ENCODE assay signal across 15 cellular contexts in genomic region chr5:81450940-81451339, GRCh38. TPM values are rescaled to one million over a fixed set of nuclear protein-coding genes. Genes with fewer than 3 reads are reported as not detected.
A peak's percentile ranks its signal among the peaks of the same experiment; 100 is the strongest.
DNase-seq lines count a peak whose midpoint lies in the region; ATAC-seq, FAIRE-seq and TF ChIP-seq lines count a peak whose summit lies in the region.
"Had no signal": no experiment of that assay in that cellular context is flagged by ENCODE, and none has a peak within 500 bp of the region (broad histone marks: within the 10 kb centered on the region; RNA-seq: fewer than 3 reads in every experiment).

No MANE protein-coding gene starts in this region.

- POLR2A ChIA-PET in HEK293 (lab: Yijun Ruan, JAX) = no interaction called here
- POLR2A ChIA-PET in RWPE1 (lab: Yijun Ruan, JAX; ENCODE audit: low non-redundant PET) = no interaction called here

- no peak overlapping the region for H3K9ac ChIP-seq in kidney (ENCODE audit: low read length in 2 of 2)

- H3K4me1 ChIP-seq in HEK293 (ENCODE audit: control insufficient read depth, insufficient read depth, low read length) (no peaks in the 10 kb centered on the region), kidney (ENCODE audit: control insufficient read depth in 1 of 2, insufficient read depth in 1 of 2, low read depth in 1 of 2, low read length in 2 of 2) (no peaks in the 10 kb centered on the region)
- H3K4me1 ChIP-seq: tibial artery had no signal

- no peak overlapping the region for H3K4me3 ChIP-seq in HEK293 (ENCODE audit: low read depth, low read length)
- no peak overlapping the region for H3K4me3 ChIP-seq in fibroblast of the aortic adventitia (ENCODE audit: low read depth, low read length)
- no peak overlapping the region for H3K4me3 ChIP-seq in kidney (ENCODE audit: low read length in 2 of 2)
- H3K4me3 ChIP-seq: GM12878, tibial artery had no signal

- no peaks in the 10 kb centered on the region for H3K9me3 ChIP-seq in HEK293 (ENCODE audit: control insufficient read depth, insufficient read depth, low read depth, low read length)
- no peaks in the 10 kb centered on the region for H3K9me3 ChIP-seq in kidney (ENCODE audit: control insufficient read depth in 1 of 2, low read length in 2 of 2)
- H3K9me3 ChIP-seq: tibial artery had no signal

- peak; percentile 39 for DNase-seq in A172 (ENCODE audit: low spot score)
- DNase-seq in RWPE1 (ENCODE audit: low spot score) = peak; percentile 42
- DNase-seq in fibroblast of the aortic adventitia (ENCODE audit: low read depth) = peak; percentile 49
- no peak for DNase-seq in DMS 273 treated with DMSO at 0.1 percent for 48 hours (lab: John Stamatoyannopoulos, UW)
- DNase-seq in RCC 7860 (ENCODE audit: low spot score) = no peak
- no peak for DNase-seq in kidney
- DNase-seq: activated CD4-positive, CD25-positive, alpha-beta regulatory T cell treated with anti-CD3 and anti-CD28 coated beads, Interleukin-2, amount 50 U/mL, for 72 hours; cortex of kidney; islet precursor cell; NCI-H2107; T-helper 1 cell; tibial artery had no signal

- intact Hi-C loops in kidney (cut with DNase I) = no loop called here

- FAIRE-seq in RCC 7860 (lab: Jason Lieb, UNC) (no peak), kidney (lab: Jason Lieb, UNC) (no peak)
- FAIRE-seq: GM12878 had no signal

- CTCF ChIA-PET in HEK293 (lab: Yijun Ruan, JAX) = no interaction called here
- CTCF ChIA-PET in RWPE1 (lab: Yijun Ruan, JAX) = interaction anchor here (0.6 to 0.7 kb wide), 3 partner anchors 120 to 774 kb away, joined by 3 to 4 read pairs (median 3); no protein-coding TSS in a partner anchor

- H3K36me3 ChIP-seq in HEK293 (ENCODE audit: control insufficient read depth in 2 of 2, insufficient read depth in 1 of 2, low read length in 2 of 2) = peaks cover 0 to 4% of the 10 kb centered on the region in 2 experiments; a peak in 1 of 3 replicates
- no peaks in the 10 kb centered on the region for H3K36me3 ChIP-seq in kidney (ENCODE audit: control insufficient read depth in 1 of 2, insufficient read depth in 2 of 2, low read length in 2 of 2)

- no peak overlapping the region for H3K27ac ChIP-seq in HEK293 (ENCODE audit: extremely low read depth, low read depth, low read length)
- H3K27ac ChIP-seq in RWPE1 = no peak overlapping the region
- no peak overlapping the region for H3K27ac ChIP-seq in kidney (ENCODE audit: low read depth in 2 of 2, low read length in 2 of 2)
- H3K27ac ChIP-seq: tibial artery had no signal

- ATAC-seq in GM21529 (IDR thresholded peaks at IDR 0.05; ENCODE audit: unreplicated experiment) = no peak
- ATAC-seq: GM12878 had no signal

- TF ChIP-seq CTCF in HEK293 (tag by site-specific recombination; IDR thresholded peaks at IDR 0.05) = no peak
- no peak for TF ChIP-seq CTCF in RWPE1 (conservative IDR thresholded peaks at IDR 0.05; ENCODE audit: low read depth)
- no peak for TF ChIP-seq CTCF in fibroblast of the aortic adventitia (IDR thresholded peaks at IDR 0.05; ENCODE audit: insufficient read depth, low read length)
- TF ChIP-seq CTCF in kidney (IDR thresholded peaks at IDR 0.05; ENCODE audit: borderline replicate concordance, extremely low read depth, insufficient read depth) = no peak

TF ChIP-seq in HEK293, 187 proteins besides CTCF, POLR2A, EP300 and RAD21:
- TF ChIP-seq ZNF112 (tag by site-specific recombination; IDR thresholded peaks at IDR 0.05) (peak; percentile 66; the same call in 1 of the 2 replicates), ZNF398 (tag by site-specific recombination; IDR thresholded peaks at IDR 0.05) (no peak), ZNF600 (tag by site-specific recombination; IDR thresholded peaks at IDR 0.05) (no peak), ZSCAN30 (tag by site-specific recombination; IDR thresholded peaks at IDR 0.05) (no peak), ZNF394 (tag by site-specific recombination; IDR thresholded peaks at IDR 0.05; ENCODE audit: borderline replicate concordance) (no peak), ZNF621 (tag by site-specific recombination; IDR thresholded peaks at IDR 0.05) (no peak), ZBTB10 (tag by site-specific recombination; IDR thresholded peaks at IDR 0.05) (no peak), SETDB1 (IDR thresholded peaks at IDR 0.05; ENCODE audit: insufficient read length, low read length) (no peak)

RNA-seq across cellular contexts. Expression of gene ACOT12, which starts 57.0 kb away (rescaled TPM):
- not detected in 2 replicates for total RNA-seq in A172 (2014; rRNA removed; shearing (Covaris generic))
- 0.27 TPM in 1 of 2 replicates, not detected in the other for total RNA-seq in fibroblast of the aortic adventitia (ENCODE audit: low replicate concordance)
- not detected for total RNA-seq in kidney
- 2.2 TPM for polyA plus RNA-seq in kidney (ENCODE audit: insufficient read depth, low read depth, low replicate concordance)
- total RNA-seq: GM12878 had no signal

Comparison
In these comparisons a context has a peak if more than half of its experiments do, and no peak if none do; other contexts are left out.
1. DNase-seq: peak in A172 (single experiment), RWPE1 (single experiment) and fibroblast of the aortic adventitia (single experiment); none in DMS 273 treated with DMSO at 0.1 percent for 48 hours (single experiment), RCC 7860 (single experiment) and kidney (single experiment).